In the genomic region with DNA sequence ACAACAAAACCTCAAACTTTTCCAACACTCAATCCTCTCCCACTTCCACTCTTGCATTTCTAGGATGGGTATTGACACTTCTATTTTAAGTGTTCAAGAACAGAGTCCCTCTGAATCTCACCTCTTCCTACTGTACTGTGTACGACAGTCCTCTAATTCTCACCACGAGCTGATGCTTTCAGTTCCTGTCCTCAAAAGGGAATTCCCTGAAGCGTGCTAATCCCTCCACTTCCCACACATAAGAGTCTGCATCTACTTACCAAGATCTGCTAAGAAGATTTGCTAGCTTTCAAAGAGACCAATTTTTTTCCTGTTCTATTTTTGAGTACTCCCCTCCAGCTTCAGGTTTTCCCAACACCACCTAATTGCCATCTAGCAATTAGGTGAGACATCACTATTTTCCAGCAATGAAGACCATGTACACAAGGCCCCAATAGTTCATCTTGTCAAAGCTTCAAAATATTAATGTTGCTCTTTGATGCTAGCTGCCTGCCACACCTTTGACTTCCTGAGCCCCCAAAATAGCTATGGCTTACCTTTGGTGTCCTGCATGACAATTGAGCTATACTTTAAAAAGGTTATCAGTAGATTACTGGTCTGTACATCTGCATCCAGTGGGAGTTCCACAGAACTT, we compare ENCODE assay signal across 9 cellular contexts. TPM values are rescaled to one million over a fixed set of nuclear protein-coding genes. Genes with fewer than 3 reads are reported as not detected.
DNase-seq lines count a peak whose midpoint lies in the region; ATAC-seq, FAIRE-seq and TF ChIP-seq lines count a peak whose summit lies in the region.
"Had no signal": no experiment of that assay in that cellular context is flagged by ENCODE, and none has a peak within 500 bp of the region (broad histone marks: within the 10 kb centered on the region; RNA-seq: fewer than 3 reads in every experiment).

No MANE protein-coding gene starts in this region.

- ATAC-seq in GM18861 (IDR thresholded peaks at IDR 0.05; ENCODE audit: unreplicated experiment) (peak; percentile 69), GM21786 (IDR thresholded peaks at IDR 0.05; ENCODE audit: unreplicated experiment) (peak; percentile 81)

- H3K9ac ChIP-seq in neural progenitor cell (no peak overlapping the region), neuronal stem cell (ENCODE audit: low read depth, low read length, poor library complexity) (no peak overlapping the region)

- H3K4me1 Mint-ChIP-seq in neural progenitor cell = peaks cover 12% of the 10 kb centered on the region

- H3K27me3 ChIP-seq in neural progenitor cell (no peaks in the 10 kb centered on the region), neuronal stem cell (ENCODE audit: control insufficient read depth in 3 of 3, insufficient read depth in 3 of 3, low read depth in 1 of 3, low read length in 3 of 3) (no peaks in the 10 kb centered on the region)

- FAIRE-seq in RCC 7860 (lab: Jason Lieb, UNC) = no peak
- FAIRE-seq: colon had no signal

- H3F3A ChIP-seq in neural progenitor cell (ENCODE audit: low read depth) = peaks cover 13% of the 10 kb centered on the region

- H3K36me3 ChIP-seq in neural progenitor cell = no peaks in the 10 kb centered on the region
- peaks cover 2 to 76% of the 10 kb centered on the region in 2 donors for H3K36me3 ChIP-seq in neuronal stem cell (replicated peaks in 1 of 2; ENCODE audit: control insufficient read depth in 2 of 2, insufficient read depth in 2 of 2, low read length in 2 of 2)

- H2BK12ac ChIP-seq in neuronal stem cell (ENCODE audit: low read length) = no peak overlapping the region

- no peak overlapping the region for H4K91ac ChIP-seq in neuronal stem cell (ENCODE audit: low read depth, low read length, poor library complexity)

- no peaks in the 10 kb centered on the region for H3K27me3 Mint-ChIP-seq in neural progenitor cell (ENCODE audit: insufficient read depth, low read depth)

- H3K23ac ChIP-seq in neuronal stem cell (ENCODE audit: low read depth, low read length, poor library complexity) = no peak overlapping the region

- TF ChIP-seq CTCF in neural progenitor cell (IDR thresholded peaks at IDR 0.05) = no peak

- no peak overlapping the region for H2BK5ac ChIP-seq in neuronal stem cell (ENCODE audit: low read length)

- H3K4me3 ChIP-seq in neural progenitor cell (no peak overlapping the region), neuronal stem cell (ENCODE audit: low read length in 2 of 2) (no peak overlapping the region)
- H3K4me3 ChIP-seq: thoracic aorta had no signal

- H3K79me2 ChIP-seq in neural progenitor cell (ENCODE audit: low read depth) = no peaks in the 10 kb centered on the region

- H3K4ac ChIP-seq in neuronal stem cell (ENCODE audit: low read length) = no peak overlapping the region

- H2BK120ac ChIP-seq in neuronal stem cell (ENCODE audit: low read depth, low read length) = no peak overlapping the region

- peaks cover 20% of the 10 kb centered on the region for H3K36me3 Mint-ChIP-seq in neural progenitor cell

- WGBS in neuronal stem cell (ENCODE audit: extremely low coverage in 2 of 2, insufficient read length in 2 of 2, insufficient replicate concordance in 1 of 2), 2 donors = no CpG with 5 or more reads among the region's 3 CpGs

- peak overlapping the region; percentile 51 for H3K4me2 ChIP-seq in neural progenitor cell
- H3K4me2 ChIP-seq in neuronal stem cell (ENCODE audit: insufficient read depth, low read length, poor library complexity, severe bottlenecking) = no peak overlapping the region

- H2BK15ac ChIP-seq in neuronal stem cell (ENCODE audit: low read length) = no peak overlapping the region

- H3K27ac ChIP-seq in neural progenitor cell = peak overlapping the region; percentile 75
- no peak overlapping the region for H3K27ac ChIP-seq in neuronal stem cell (replicated peaks; ENCODE audit: low read length)
- H3K27ac ChIP-seq: thoracic aorta had no signal

- H3K9me3 ChIP-seq in neural progenitor cell (ENCODE audit: low read depth) = no peaks in the 10 kb centered on the region
- no peaks in the 10 kb centered on the region for H3K9me3 ChIP-seq in neuronal stem cell (replicated peaks in 1 of 2; ENCODE audit: control insufficient read depth in 2 of 2, insufficient read depth in 1 of 2, low read depth in 1 of 2, low read length in 2 of 2)
- H3K9me3 ChIP-seq: thoracic aorta had no signal

- H3K4me1 ChIP-seq in neural progenitor cell (peaks cover 14% of the 10 kb centered on the region), neuronal stem cell (ENCODE audit: control insufficient read depth in 2 of 2, insufficient read depth in 1 of 2, low read depth in 1 of 2, low read length in 2 of 2) (peaks cover 0 to 4% of the 10 kb centered on the region in 2 donors)

- H3K9me3 Mint-ChIP-seq in neural progenitor cell = no peaks in the 10 kb centered on the region

- no peak overlapping the region for H2AK5ac ChIP-seq in neuronal stem cell (ENCODE audit: low read depth, low read length)

- no peak overlapping the region for H3K14ac ChIP-seq in neuronal stem cell (ENCODE audit: low read length)

- H3K27ac Mint-ChIP-seq in neural progenitor cell = no peak overlapping the region

- H3K18ac ChIP-seq in neuronal stem cell (ENCODE audit: low read length) = no peak overlapping the region

- no peaks in the 10 kb centered on the region for H3K79me1 ChIP-seq in neuronal stem cell (ENCODE audit: low read depth, low read length)

- H4K20me1 ChIP-seq in neural progenitor cell (ENCODE audit: low read depth) = no peaks in the 10 kb centered on the region

- H4K8ac ChIP-seq in neuronal stem cell (ENCODE audit: low read depth, low read length) = no peak overlapping the region

- no peak overlapping the region for H3K4me3 Mint-ChIP-seq in neural progenitor cell

- H2AFZ ChIP-seq in neural progenitor cell (replicated peaks) = no peak overlapping the region
- H2AFZ ChIP-seq in neuronal stem cell (ENCODE audit: low read length) = no peak overlapping the region

- DNase-seq in NCI-H82 (lab: John Stamatoyannopoulos, UW) (peak; percentile 80), neural progenitor cell (ENCODE audit: low spot score) (peak; percentile 66), RCC 7860 (ENCODE audit: low spot score) (no peak), neuronal stem cell (ENCODE audit: low spot score) (no peak)
- no peak for DNase-seq in activated CD4-positive, alpha-beta T cell treated with anti-CD3 and anti-CD28 coated beads, Interleukin-2, amount 50 U/mL, for 48 hours

RNA-seq across cellular contexts. Expression of a gene that starts 54.4 kb away (rescaled TPM):
- 11.8 and 14.5 TPM in 2 replicates for total RNA-seq in neural progenitor cell (ENCODE audit: low replicate concordance)
- polyA plus RNA-seq in neuronal stem cell (2013, experiment 1 of 2) = 6.7 TPM
- 6.5 TPM for polyA plus RNA-seq in neuronal stem cell (2013, experiment 2 of 2)

Comparison
In these comparisons a context has a peak if more than half of its experiments do, and no peak if none do; other contexts are left out.
1. DNase-seq: peak in NCI-H82 (single experiment) and neural progenitor cell (single experiment); none in RCC 7860 (single experiment), neuronal stem cell (single experiment) and activated CD4-positive, alpha-beta T cell treated with anti-CD3 and anti-CD28 coated beads, Interleukin-2, amount 50 U/mL, for 48 hours (0 of 2).